ENCODE assay signal across 18 cellular contexts in genomic region chr11:95450547-95451123, GRCh38.
DNase-seq lines count a peak whose midpoint lies in the region; ATAC-seq and TF ChIP-seq lines count a peak whose summit lies in the region.
"Had no signal": no experiment of that assay in that cellular context is flagged by ENCODE, and none has a peak within 500 bp of the region (broad histone marks: within the 10 kb centered on the region; RNA-seq: fewer than 3 reads in every experiment).

No MANE protein-coding gene starts in this region.

- WGBS in esophagus squamous epithelium, 2 donors, result 71 to 81% methylated on average over 4 of the region's 4 CpGs

- intact Hi-C loops in upper lobe of right lung (cut with DNase I) (no loop called here), esophagus squamous epithelium (cut with DNase I) (no loop called here)

- H3K4me1 Mint-ChIP-seq in mesothelial cell of epicardium, result peaks cover 34% of the 10 kb centered on the region

- no peaks in the 10 kb centered on the region for H3K36me3 ChIP-seq in upper lobe of right lung
- no peaks in the 10 kb centered on the region for H3K36me3 ChIP-seq in esophagus squamous epithelium
- H3K36me3 ChIP-seq: SJSA1 had no signal

- H3K27ac ChIP-seq in upper lobe of right lung (no peak overlapping the region), esophagus squamous epithelium (peak overlapping the region in 1 of 4 donors; percentile 34)
- H3K27ac ChIP-seq: parathyroid adenoma, SJSA1 had no signal

- peak; percentile 34 for DNase-seq in AG20443 (ENCODE audit: low spot score)
- DNase-seq in SK-N-DZ (ENCODE audit: low spot score), result peak; percentile 33
- DNase-seq in fibroblast of peridontal ligament (ENCODE audit: extremely low read depth), result peak; percentile 55
- DNase-seq in mesothelial cell of epicardium (ENCODE audit: low spot score in 2 of 2, unreplicated experiment in 2 of 2), result no peak
- DNase-seq in upper lobe of right lung, result no peak
- no peak for DNase-seq in NCI-H2081 (lab: John Stamatoyannopoulos, UW)
- DNase-seq in esophagus squamous epithelium (lab: John Stamatoyannopoulos, UW), result no peak
- DNase-seq: activated CD4-positive, alpha-beta T cell treated with anti-CD3 and anti-CD28 coated beads, Interleukin-2, amount 10 ng/mL, durations not matched to agents 24 days and 14 days; activated naive CD8-positive, alpha-beta T cell treated with anti-CD3 and anti-CD28 coated beads, Interleukin-2, amount 10 ng/mL, durations not matched to agents 7 days and 5 days; activated T-cell treated with anti-CD3 and anti-CD28 coated beads, Interleukin-2, amount 50 U/mL, for 4 hours; cerebellar nuclear complex; DMS 273 treated with DMSO at 0.1 percent for 48 hours; endodermal cell; NCI-H446 treated with DMSO at 0.1 percent for 48 hours; stimulated activated naive CD8-positive, alpha-beta T cell treated with anti-CD3 and anti-CD28 coated beads, Interleukin-15, amount 100 ng/mL, for 72 hours had no signal

- no peak for ATAC-seq in upper lobe of right lung
- no peak for ATAC-seq in GM18868 (IDR thresholded peaks at IDR 0.05; ENCODE audit: unreplicated experiment)
- ATAC-seq: activated T-cell treated with anti-CD3 and anti-CD28 coated beads, Interleukin-2, amount 50 U/mL, for 4 hours; stimulated activated naive CD8-positive, alpha-beta T cell treated with anti-CD3 and anti-CD28 coated beads, Interleukin-15, amount 100 ng/mL, for 72 hours had no signal

- no peaks in the 10 kb centered on the region for H3K9me3 Mint-ChIP-seq in mesothelial cell of epicardium
- H3K9me3 Mint-ChIP-seq: activated naive CD8-positive, alpha-beta T cell treated with anti-CD3 and anti-CD28 coated beads, Interleukin-2, amount 10 ng/mL, durations not matched to agents 7 days and 5 days; activated T-cell treated with anti-CD3 and anti-CD28 coated beads, Interleukin-2, amount 50 U/mL, for 4 hours; endodermal cell had no signal

- H3K4me1 ChIP-seq in upper lobe of right lung (peaks cover 12% of the 10 kb centered on the region), esophagus squamous epithelium (peaks cover 0 to 36% (median 0%) of the 10 kb centered on the region in 3 donors)
- H3K4me1 ChIP-seq: SJSA1 had no signal

- no peaks in the 10 kb centered on the region for H3K36me3 Mint-ChIP-seq in mesothelial cell of epicardium
- H3K36me3 Mint-ChIP-seq: activated naive CD8-positive, alpha-beta T cell treated with anti-CD3 and anti-CD28 coated beads, Interleukin-2, amount 10 ng/mL, durations not matched to agents 7 days and 5 days had no signal

- no peaks in the 10 kb centered on the region for H3K27me3 ChIP-seq in upper lobe of right lung
- peaks cover 0 to 24% (median 0%) of the 10 kb centered on the region in 4 donors for H3K27me3 ChIP-seq in esophagus squamous epithelium
- H3K27me3 ChIP-seq: SJSA1 had no signal

- H3K4me3 ChIP-seq in upper lobe of right lung (no peak overlapping the region), esophagus squamous epithelium (no peak overlapping the region)
- H3K4me3 ChIP-seq: SJSA1 had no signal

- peak overlapping the region; percentile 67 for H3K27ac Mint-ChIP-seq in mesothelial cell of epicardium
- H3K27ac Mint-ChIP-seq: activated CD4-positive, alpha-beta T cell treated with anti-CD3 and anti-CD28 coated beads, Interleukin-2, amount 10 ng/mL, durations not matched to agents 24 days and 14 days; activated naive CD8-positive, alpha-beta T cell treated with anti-CD3 and anti-CD28 coated beads, Interleukin-2, amount 10 ng/mL, durations not matched to agents 7 days and 5 days; endodermal cell; stimulated activated naive CD8-positive, alpha-beta T cell treated with anti-CD3 and anti-CD28 coated beads, Interleukin-15, amount 100 ng/mL, for 72 hours had no signal

- no peak for TF ChIP-seq POLR2A in esophagus squamous epithelium (IDR thresholded peaks at IDR 0.05)

- no peaks in the 10 kb centered on the region for H3K9me3 ChIP-seq in upper lobe of right lung
- no peaks in the 10 kb centered on the region for H3K9me3 ChIP-seq in esophagus squamous epithelium
- H3K9me3 ChIP-seq: SJSA1 had no signal

- no peaks in the 10 kb centered on the region for H3K27me3 Mint-ChIP-seq in mesothelial cell of epicardium (ENCODE audit: low read depth)
- H3K27me3 Mint-ChIP-seq: activated CD4-positive, alpha-beta T cell treated with anti-CD3 and anti-CD28 coated beads, Interleukin-2, amount 10 ng/mL, durations not matched to agents 24 days and 14 days; activated naive CD8-positive, alpha-beta T cell treated with anti-CD3 and anti-CD28 coated beads, Interleukin-2, amount 10 ng/mL, durations not matched to agents 7 days and 5 days; stimulated activated naive CD8-positive, alpha-beta T cell treated with anti-CD3 and anti-CD28 coated beads, Interleukin-15, amount 100 ng/mL, for 72 hours had no signal

- no peak overlapping the region for H3K4me3 Mint-ChIP-seq in mesothelial cell of epicardium
- H3K4me3 Mint-ChIP-seq: activated CD4-positive, alpha-beta T cell treated with anti-CD3 and anti-CD28 coated beads, Interleukin-2, amount 10 ng/mL, durations not matched to agents 24 days and 14 days; activated naive CD8-positive, alpha-beta T cell treated with anti-CD3 and anti-CD28 coated beads, Interleukin-2, amount 10 ng/mL, durations not matched to agents 7 days and 5 days; activated T-cell treated with anti-CD3 and anti-CD28 coated beads, Interleukin-2, amount 50 U/mL, for 4 hours; endodermal cell; stimulated activated naive CD8-positive, alpha-beta T cell treated with anti-CD3 and anti-CD28 coated beads, Interleukin-15, amount 100 ng/mL, for 72 hours had no signal

- no peak for TF ChIP-seq CTCF in mesothelial cell of epicardium (IDR thresholded peaks at IDR 0.05; ENCODE audit: unreplicated experiment)
- no peak for TF ChIP-seq CTCF in upper lobe of right lung (IDR thresholded peaks at IDR 0.05)
- TF ChIP-seq CTCF in esophagus squamous epithelium (IDR thresholded peaks at IDR 0.05), result no peak

Comparison
In these comparisons a context has a peak if more than half of its experiments do, and no peak if none do; other contexts are left out.
1. DNase-seq: peak in AG20443 (single experiment), SK-N-DZ (single experiment) and fibroblast of peridontal ligament (single experiment); none in mesothelial cell of epicardium (0 of 2), upper lobe of right lung (single experiment), NCI-H2081 (0 of 2) and esophagus squamous epithelium (single experiment).